Comparison of ENCODE assay signal across 1 cellular context in the genomic region with DNA sequence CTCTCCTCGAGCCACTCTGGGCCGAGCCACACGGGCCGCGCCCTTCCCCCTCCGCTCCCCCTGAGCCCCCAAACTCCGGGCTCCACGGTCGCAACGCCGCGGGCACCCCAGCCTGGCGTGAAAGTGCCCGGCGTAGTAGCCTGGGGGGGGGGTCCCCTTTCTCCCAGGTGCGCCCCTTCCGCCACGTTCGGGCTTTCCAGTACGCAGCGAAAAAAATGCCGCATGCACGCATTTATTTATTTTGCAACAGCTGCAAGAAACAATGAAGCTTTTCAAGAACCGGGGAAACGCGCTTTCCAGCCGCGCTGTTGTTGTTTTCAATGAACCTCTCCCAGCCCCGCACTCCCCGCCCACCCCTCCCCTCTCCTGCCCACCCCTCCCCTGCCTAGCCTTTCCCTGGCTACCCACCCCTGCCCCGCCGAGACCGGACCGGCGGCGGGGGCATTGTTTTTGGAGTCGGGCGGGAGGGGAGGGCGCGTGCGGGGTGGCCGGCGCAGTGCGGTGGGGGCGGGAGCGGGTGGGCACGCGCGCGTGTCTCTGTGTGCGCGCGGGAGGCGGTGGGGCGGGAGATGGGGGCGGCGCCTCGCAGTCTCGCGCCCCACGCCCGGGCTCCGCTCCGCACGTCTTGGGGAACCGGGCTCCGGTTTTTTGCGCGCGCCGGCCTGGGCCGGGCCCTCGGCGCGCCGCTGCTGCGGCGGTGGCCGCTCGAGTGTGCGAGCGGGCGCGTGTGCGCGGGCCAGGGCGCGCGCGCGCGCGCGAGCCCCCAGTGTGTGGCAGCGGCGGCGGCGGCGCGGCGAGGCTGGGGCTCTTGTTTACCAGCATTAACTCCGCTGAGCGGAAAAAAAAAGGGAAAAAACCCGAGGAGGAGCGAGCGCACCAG.
TF ChIP-seq lines count a peak whose summit lies in the region.

TSS of gene IGF1R (plus strand) at position 766 of the 880 bp plus-strand sequence. CDS start 1,043 bp downstream, outside the sequence.

TF ChIP-seq in K562, 482 proteins besides CTCF, POLR2A, EP300 and RAD21 (continued from another document and continues in another):
- TF ChIP-seq ETV6 (IDR thresholded peaks at IDR 0.05; ENCODE audit: borderline replicate concordance in 1 of 2, low read depth in 2 of 2, low read length in 1 of 2) (no peak), ETV6 (CRISPR knock-in tag; IDR thresholded peaks at IDR 0.05; ENCODE audit: borderline replicate concordance) (no peak), THAP12 (CRISPR knock-in tag; IDR thresholded peaks at IDR 0.05) (no peak; the same call in 1 of the 2 replicates), MYC (IDR thresholded peaks at IDR 0.05; ENCODE audit: low read depth, low read length) (no peak; the same call in 1 of the 2 replicates), MYC (CRISPR knock-in tag; IDR thresholded peaks at IDR 0.05; ENCODE audit: borderline replicate concordance, low read depth) (no peak), KDM4B (IDR thresholded peaks at IDR 0.05; ENCODE audit: borderline replicate concordance in 2 of 2, low read depth in 1 of 2) (no peak), GABPA (tag; conservative IDR thresholded peaks at IDR 0.05; ENCODE audit: low read depth) (peak; percentile 50; the same call in 1 of the 2 replicates), ZNF589 (CRISPR knock-in tag; IDR thresholded peaks at IDR 0.05; ENCODE audit: low read depth) (peak; percentile 92), PRPF4 (IDR thresholded peaks at IDR 0.05; ENCODE audit: insufficient read depth, low read depth, low read length, poor library complexity, severe bottlenecking) (no peak), GMEB1 (CRISPR knock-in tag; IDR thresholded peaks at IDR 0.05) (peak; percentile 98), SOX6 (IDR thresholded peaks at IDR 0.05) (no peak), WHSC1 (IDR thresholded peaks at IDR 0.05; ENCODE audit: low read length) (no peak), RBM14 (IDR thresholded peaks at IDR 0.05; ENCODE audit: borderline replicate concordance, insufficient read depth, low read depth, low read length) (no peak), MECOM (CRISPR knock-in tag; IDR thresholded peaks at IDR 0.05) (no peak), DPF2 (IDR thresholded peaks at IDR 0.05) (no peak), MEIS2 (IDR thresholded peaks at IDR 0.05; ENCODE audit: partially characterized antibody) (no peak), ZNF644 (tag; IDR thresholded peaks at IDR 0.05; ENCODE audit: low read depth) (peak; percentile 87), ZNF311 (CRISPR knock-in tag; IDR thresholded peaks at IDR 0.05) (no peak), ZNF639 (CRISPR knock-in tag; conservative IDR thresholded peaks at IDR 0.05 in 1 of 2, IDR thresholded peaks at IDR 0.05 in 1 of 2) (peak in 1 of 2 experiments; percentile 62; a peak in 1 of 4 replicates), EP400 (IDR thresholded peaks at IDR 0.05) (no peak), TAF7 (tag; IDR thresholded peaks at IDR 0.05) (no peak), LARP7 (IDR thresholded peaks at IDR 0.05) (no peak), CTBP1 (IDR thresholded peaks at IDR 0.05; ENCODE audit: borderline replicate concordance) (peak; percentile 30), ZNF197 (CRISPR knock-in tag; IDR thresholded peaks at IDR 0.05; ENCODE audit: low read depth) (peak; percentile 93), ETS2 (tag; IDR thresholded peaks at IDR 0.05; ENCODE audit: borderline replicate concordance, poor library complexity, severe bottlenecking) (no peak), BMI1 (IDR thresholded peaks at IDR 0.05; ENCODE audit: low read length) (no peak), SMARCE1 (IDR thresholded peaks at IDR 0.05) (no peak), NR2C2 (CRISPR knock-in tag; IDR thresholded peaks at IDR 0.05) (no peak), NR2C2 (tag; IDR thresholded peaks at IDR 0.05) (peak; percentile 47), CSDE1 (IDR thresholded peaks at IDR 0.05) (no peak), TAF9B (IDR thresholded peaks at IDR 0.05; ENCODE audit: partially characterized antibody) (no peak), MBD1 (CRISPR knock-in tag; IDR thresholded peaks at IDR 0.05) (no peak), RBM17 (IDR thresholded peaks at IDR 0.05; ENCODE audit: borderline replicate concordance, low read depth, low read length) (no peak), NR4A1 (CRISPR knock-in tag; IDR thresholded peaks at IDR 0.05) (no peak), NR4A1 (tag; IDR thresholded peaks at IDR 0.05) (no peak), DLX4 (CRISPR knock-in tag; IDR thresholded peaks at IDR 0.05) (no peak), HSF4 (CRISPR knock-in tag; IDR thresholded peaks at IDR 0.05; ENCODE audit: borderline replicate concordance) (no peak), CXXC5 (CRISPR knock-in tag; IDR thresholded peaks at IDR 0.05) (peak; percentile 94), NUFIP1 (IDR thresholded peaks at IDR 0.05; ENCODE audit: partially characterized antibody) (no peak), OTX1 (CRISPR knock-in tag; IDR thresholded peaks at IDR 0.05) (no peak)
- TF ChIP-seq, protein P1, sequence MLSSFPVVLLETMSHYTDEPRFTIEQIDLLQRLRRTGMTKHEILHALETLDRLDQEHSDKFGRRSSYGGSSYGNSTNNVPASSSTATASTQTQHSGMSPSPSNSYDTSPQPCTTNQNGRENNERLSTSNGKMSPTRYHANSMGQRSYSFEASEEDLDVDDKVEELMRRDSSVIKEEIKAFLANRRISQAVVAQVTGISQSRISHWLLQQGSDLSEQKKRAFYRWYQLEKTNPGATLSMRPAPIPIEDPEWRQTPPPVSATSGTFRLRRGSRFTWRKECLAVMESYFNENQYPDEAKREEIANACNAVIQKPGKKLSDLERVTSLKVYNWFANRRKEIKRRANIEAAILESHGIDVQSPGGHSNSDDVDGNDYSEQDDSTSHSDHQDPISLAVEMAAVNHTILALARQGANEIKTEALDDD (IDR thresholded peaks at IDR 0.05), result no peak
- TF ChIP-seq, protein P2, sequence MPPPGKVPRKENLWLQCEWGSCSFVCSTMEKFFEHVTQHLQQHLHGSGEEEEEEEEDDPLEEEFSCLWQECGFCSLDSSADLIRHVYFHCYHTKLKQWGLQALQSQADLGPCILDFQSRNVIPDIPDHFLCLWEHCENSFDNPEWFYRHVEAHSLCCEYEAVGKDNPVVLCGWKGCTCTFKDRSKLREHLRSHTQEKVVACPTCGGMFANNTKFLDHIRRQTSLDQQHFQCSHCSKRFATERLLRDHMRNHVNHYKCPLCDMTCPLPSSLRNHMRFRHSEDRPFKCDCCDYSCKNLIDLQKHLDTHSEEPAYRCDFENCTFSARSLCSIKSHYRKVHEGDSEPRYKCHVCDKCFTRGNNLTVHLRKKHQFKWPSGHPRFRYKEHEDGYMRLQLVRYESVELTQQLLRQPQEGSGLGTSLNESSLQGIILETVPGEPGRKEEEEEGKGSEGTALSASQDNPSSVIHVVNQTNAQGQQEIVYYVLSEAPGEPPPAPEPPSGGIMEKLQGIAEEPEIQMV (tag; conservative IDR thresholded peaks at IDR 0.05; ENCODE audit: low read depth), result no peak
- TF ChIP-seq, protein P3, sequence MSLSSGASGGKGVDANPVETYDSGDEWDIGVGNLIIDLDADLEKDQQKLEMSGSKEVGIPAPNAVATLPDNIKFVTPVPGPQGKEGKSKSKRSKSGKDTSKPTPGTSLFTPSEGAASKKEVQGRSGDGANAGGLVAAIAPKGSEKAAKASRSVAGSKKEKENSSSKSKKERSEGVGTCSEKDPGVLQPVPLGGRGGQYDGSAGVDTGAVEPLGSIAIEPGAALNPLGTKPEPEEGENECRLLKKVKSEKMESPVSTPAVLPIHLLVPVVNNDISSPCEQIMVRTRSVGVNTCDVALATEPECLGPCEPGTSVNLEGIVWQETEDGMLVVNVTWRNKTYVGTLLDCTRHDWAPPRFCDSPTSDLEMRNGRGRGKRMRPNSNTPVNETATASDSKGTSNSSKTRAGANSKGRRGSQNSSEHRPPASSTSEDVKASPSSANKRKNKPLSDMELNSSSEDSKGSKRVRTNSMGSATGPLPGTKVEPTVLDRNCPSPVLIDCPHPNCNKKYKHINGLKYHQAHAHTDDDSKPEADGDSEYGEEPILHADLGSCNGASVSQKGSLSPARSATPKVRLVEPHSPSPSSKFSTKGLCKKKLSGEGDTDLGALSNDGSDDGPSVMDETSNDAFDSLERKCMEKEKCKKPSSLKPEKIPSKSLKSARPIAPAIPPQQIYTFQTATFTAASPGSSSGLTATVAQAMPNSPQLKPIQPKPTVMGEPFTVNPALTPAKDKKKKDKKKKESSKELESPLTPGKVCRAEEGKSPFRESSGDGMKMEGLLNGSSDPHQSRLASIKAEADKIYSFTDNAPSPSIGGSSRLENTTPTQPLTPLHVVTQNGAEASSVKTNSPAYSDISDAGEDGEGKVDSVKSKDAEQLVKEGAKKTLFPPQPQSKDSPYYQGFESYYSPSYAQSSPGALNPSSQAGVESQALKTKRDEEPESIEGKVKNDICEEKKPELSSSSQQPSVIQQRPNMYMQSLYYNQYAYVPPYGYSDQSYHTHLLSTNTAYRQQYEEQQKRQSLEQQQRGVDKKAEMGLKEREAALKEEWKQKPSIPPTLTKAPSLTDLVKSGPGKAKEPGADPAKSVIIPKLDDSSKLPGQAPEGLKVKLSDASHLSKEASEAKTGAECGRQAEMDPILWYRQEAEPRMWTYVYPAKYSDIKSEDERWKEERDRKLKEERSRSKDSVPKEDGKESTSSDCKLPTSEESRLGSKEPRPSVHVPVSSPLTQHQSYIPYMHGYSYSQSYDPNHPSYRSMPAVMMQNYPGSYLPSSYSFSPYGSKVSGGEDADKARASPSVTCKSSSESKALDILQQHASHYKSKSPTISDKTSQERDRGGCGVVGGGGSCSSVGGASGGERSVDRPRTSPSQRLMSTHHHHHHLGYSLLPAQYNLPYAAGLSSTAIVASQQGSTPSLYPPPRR (CRISPR knock-in tag; IDR thresholded peaks at IDR 0.05; ENCODE audit: borderline replicate concordance), result no peak
